1 cellular context compared by ENCODE assay signal in the genomic region with DNA sequence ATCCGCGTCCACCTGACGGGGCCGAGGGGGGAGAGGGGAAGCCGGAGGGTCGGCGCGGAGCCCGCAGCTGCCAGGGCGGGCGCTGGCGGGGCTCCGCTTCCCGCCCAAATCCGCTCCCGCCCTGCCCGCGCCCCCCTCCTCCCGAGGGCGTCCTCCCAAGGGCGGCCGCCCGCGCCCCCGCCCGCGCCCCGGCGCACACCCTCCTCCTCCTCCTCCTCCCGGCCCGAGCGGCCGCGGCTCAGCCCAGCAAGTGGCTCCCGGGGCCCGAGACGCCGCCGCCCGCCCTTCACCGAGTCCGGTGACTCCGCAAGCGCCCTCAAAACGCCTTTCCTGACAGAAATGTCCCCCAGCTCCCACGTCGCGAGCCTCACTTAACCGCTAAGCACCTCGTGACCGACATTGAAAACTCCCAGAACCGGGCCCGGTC.
TF ChIP-seq lines count a peak whose summit lies in the region.

No MANE protein-coding gene starts in this region.

TF ChIP-seq in HepG2, 621 proteins besides CTCF, POLR2A, EP300 and RAD21 (continued from another document):
- TF ChIP-seq, protein P1, sequence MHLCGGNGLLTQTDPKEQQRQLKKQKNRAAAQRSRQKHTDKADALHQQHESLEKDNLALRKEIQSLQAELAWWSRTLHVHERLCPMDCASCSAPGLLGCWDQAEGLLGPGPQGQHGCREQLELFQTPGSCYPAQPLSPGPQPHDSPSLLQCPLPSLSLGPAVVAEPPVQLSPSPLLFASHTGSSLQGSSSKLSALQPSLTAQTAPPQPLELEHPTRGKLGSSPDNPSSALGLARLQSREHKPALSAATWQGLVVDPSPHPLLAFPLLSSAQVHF (CRISPR knock-in tag; IDR thresholded peaks at IDR 0.05), result peak; percentile 9
- TF ChIP-seq FOXK1 (CRISPR knock-in tag; IDR thresholded peaks at IDR 0.05; ENCODE audit: borderline replicate concordance, low read depth) (no peak), ZSCAN31 (CRISPR knock-in tag; IDR thresholded peaks at IDR 0.05; ENCODE audit: low read depth) (peak; percentile 95; the same call in 1 of the 2 replicates), ZNF263 (CRISPR knock-in tag; IDR thresholded peaks at IDR 0.05) (peak; percentile 92), ZNF772 (CRISPR knock-in tag; IDR thresholded peaks at IDR 0.05) (0 out of 2 replicates have a peak, but pooled peaks have one; percentile 86), PHF20 (CRISPR knock-in tag; IDR thresholded peaks at IDR 0.05) (0 out of 2 replicates have a peak, but pooled peaks have one; percentile 5), TAF15 (IDR thresholded peaks at IDR 0.05; ENCODE audit: low read depth, low read length, poor library complexity, severe bottlenecking) (peak; percentile 27), ZNF674 (CRISPR knock-in tag; IDR thresholded peaks at IDR 0.05; ENCODE audit: low read depth) (peak; percentile 64; the same call in 1 of the 2 replicates), NKX3-1 (CRISPR knock-in tag; IDR thresholded peaks at IDR 0.05) (peak; percentile 5; the same call in 1 of the 2 replicates), EED (CRISPR knock-in tag; IDR thresholded peaks at IDR 0.05) (peak; percentile 82), RARG (CRISPR knock-in tag; IDR thresholded peaks at IDR 0.05; ENCODE audit: low read depth) (no peak), KLF16 (CRISPR knock-in tag; IDR thresholded peaks at IDR 0.05) (no peak), GATAD2A (CRISPR knock-in tag; IDR thresholded peaks at IDR 0.05) (no peak), MXI1 (IDR thresholded peaks at IDR 0.05; ENCODE audit: borderline replicate concordance, low read depth, low read length) (no peak)
- TF ChIP-seq, protein P2, sequence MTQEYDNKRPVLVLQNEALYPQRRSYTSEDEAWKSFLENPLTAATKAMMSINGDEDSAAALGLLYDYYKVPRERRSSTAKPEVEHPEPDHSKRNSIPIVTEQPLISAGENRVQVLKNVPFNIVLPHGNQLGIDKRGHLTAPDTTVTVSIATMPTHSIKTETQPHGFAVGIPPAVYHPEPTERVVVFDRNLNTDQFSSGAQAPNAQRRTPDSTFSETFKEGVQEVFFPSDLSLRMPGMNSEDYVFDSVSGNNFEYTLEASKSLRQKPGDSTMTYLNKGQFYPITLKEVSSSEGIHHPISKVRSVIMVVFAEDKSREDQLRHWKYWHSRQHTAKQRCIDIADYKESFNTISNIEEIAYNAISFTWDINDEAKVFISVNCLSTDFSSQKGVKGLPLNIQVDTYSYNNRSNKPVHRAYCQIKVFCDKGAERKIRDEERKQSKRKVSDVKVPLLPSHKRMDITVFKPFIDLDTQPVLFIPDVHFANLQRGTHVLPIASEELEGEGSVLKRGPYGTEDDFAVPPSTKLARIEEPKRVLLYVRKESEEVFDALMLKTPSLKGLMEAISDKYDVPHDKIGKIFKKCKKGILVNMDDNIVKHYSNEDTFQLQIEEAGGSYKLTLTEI (CRISPR knock-in tag; conservative IDR thresholded peaks at IDR 0.05), result no peak
- TF ChIP-seq, protein P3, sequence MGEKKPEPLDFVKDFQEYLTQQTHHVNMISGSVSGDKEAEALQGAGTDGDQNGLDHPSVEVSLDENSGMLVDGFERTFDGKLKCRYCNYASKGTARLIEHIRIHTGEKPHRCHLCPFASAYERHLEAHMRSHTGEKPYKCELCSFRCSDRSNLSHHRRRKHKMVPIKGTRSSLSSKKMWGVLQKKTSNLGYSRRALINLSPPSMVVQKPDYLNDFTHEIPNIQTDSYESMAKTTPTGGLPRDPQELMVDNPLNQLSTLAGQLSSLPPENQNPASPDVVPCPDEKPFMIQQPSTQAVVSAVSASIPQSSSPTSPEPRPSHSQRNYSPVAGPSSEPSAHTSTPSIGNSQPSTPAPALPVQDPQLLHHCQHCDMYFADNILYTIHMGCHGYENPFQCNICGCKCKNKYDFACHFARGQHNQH (CRISPR knock-in tag; IDR thresholded peaks at IDR 0.05), result no peak
- TF ChIP-seq, protein P4, sequence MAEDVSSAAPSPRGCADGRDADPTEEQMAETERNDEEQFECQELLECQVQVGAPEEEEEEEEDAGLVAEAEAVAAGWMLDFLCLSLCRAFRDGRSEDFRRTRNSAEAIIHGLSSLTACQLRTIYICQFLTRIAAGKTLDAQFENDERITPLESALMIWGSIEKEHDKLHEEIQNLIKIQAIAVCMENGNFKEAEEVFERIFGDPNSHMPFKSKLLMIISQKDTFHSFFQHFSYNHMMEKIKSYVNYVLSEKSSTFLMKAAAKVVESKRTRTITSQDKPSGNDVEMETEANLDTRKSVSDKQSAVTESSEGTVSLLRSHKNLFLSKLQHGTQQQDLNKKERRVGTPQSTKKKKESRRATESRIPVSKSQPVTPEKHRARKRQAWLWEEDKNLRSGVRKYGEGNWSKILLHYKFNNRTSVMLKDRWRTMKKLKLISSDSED (CRISPR knock-in tag; IDR thresholded peaks at IDR 0.05), result no peak
- TF ChIP-seq, protein P5, sequence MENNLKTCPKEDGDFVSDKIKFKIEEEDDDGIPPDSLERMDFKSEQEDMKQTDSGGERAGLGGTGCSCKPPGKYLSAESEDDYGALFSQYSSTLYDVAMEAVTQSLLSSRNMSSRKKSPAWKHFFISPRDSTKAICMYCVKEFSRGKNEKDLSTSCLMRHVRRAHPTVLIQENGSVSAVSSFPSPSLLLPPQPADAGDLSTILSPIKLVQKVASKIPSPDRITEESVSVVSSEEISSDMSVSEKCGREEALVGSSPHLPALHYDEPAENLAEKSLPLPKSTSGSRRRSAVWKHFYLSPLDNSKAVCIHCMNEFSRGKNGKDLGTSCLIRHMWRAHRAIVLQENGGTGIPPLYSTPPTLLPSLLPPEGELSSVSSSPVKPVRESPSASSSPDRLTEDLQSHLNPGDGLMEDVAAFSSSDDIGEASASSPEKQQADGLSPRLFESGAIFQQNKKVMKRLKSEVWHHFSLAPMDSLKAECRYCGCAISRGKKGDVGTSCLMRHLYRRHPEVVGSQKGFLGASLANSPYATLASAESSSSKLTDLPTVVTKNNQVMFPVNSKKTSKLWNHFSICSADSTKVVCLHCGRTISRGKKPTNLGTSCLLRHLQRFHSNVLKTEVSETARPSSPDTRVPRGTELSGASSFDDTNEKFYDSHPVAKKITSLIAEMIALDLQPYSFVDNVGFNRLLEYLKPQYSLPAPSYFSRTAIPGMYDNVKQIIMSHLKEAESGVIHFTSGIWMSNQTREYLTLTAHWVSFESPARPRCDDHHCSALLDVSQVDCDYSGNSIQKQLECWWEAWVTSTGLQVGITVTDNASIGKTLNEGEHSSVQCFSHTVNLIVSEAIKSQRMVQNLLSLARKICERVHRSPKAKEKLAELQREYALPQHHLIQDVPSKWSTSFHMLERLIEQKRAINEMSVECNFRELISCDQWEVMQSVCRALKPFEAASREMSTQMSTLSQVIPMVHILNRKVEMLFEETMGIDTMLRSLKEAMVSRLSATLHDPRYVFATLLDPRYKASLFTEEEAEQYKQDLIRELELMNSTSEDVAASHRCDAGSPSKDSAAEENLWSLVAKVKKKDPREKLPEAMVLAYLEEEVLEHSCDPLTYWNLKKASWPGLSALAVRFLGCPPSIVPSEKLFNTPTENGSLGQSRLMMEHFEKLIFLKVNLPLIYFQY (CRISPR knock-in tag; IDR thresholded peaks at IDR 0.05; ENCODE audit: borderline replicate concordance), result no peak
